ENCODE assay signal across 11 cellular contexts in genomic region chr3:463793-464192, GRCh38.
DNase-seq lines count a peak whose midpoint lies in the region; ATAC-seq and TF ChIP-seq lines count a peak whose summit lies in the region.
"Had no signal": no experiment of that assay in that cellular context is flagged by ENCODE, and none has a peak within 500 bp of the region (broad histone marks: within the 10 kb centered on the region; RNA-seq: fewer than 3 reads in every experiment).

No MANE protein-coding gene starts in this region.

- no peak overlapping the region for H3K27ac Mint-ChIP-seq in T-cell
- H3K27ac Mint-ChIP-seq: activated T-helper 1 cell treated with anti-CD3 and anti-CD28 coated beads, Interleukin-12 subunit alpha, Interleukin-12 subunit beta, Interleukin-2, Interleukin-4 antibody, amounts not matched to agents 30 ng/mL and 10 ng/mL and 1 ng/mL, durations not matched to agents 14 hours and 24 hours and 36 hours; naive thymus-derived CD4-positive, alpha-beta T cell had no signal

- no peak overlapping the region for H3K27ac ChIP-seq in A673 (ENCODE audit: low read depth, low read length, poor library complexity, severe bottlenecking)
- H3K27ac ChIP-seq in osteoblast (ENCODE audit: low read depth, low read length) = no peak overlapping the region

- H3K27me3 ChIP-seq in GM06990 (replicated peaks; ENCODE audit: control insufficient read depth, insufficient read depth, low read length) (no peaks in the 10 kb centered on the region), A673 (replicated peaks; ENCODE audit: insufficient read depth, low read depth, low read length, poor library complexity) (no peaks in the 10 kb centered on the region), osteoblast (ENCODE audit: insufficient read depth, low read length) (no peaks in the 10 kb centered on the region)

- H3K4me1 ChIP-seq in A673 (ENCODE audit: insufficient read depth, low read length, poor library complexity, severe bottlenecking) (peaks cover 32% of the 10 kb centered on the region), osteoblast (ENCODE audit: insufficient read depth, low read length) (no peaks in the 10 kb centered on the region)

- peak; percentile 99 for ATAC-seq in HG02623 (IDR thresholded peaks at IDR 0.05; ENCODE audit: unreplicated experiment)
- peak; percentile 97 for ATAC-seq in HG03432 (IDR thresholded peaks at IDR 0.05; ENCODE audit: unreplicated experiment)
- ATAC-seq in T-cell (replicated peaks in 1 of 4) = no peak
- ATAC-seq: naive thymus-derived CD4-positive, alpha-beta T cell had no signal

- DNase-seq in GM06990 (ENCODE audit: extremely low read depth, insufficient read length) (peak; percentile 13), GM19240 (ENCODE audit: insufficient read length, low spot score) (peak; percentile 11), A673 (ENCODE audit: low spot score) (no peak), T-cell (no peak), osteoblast (ENCODE audit: insufficient read length, low spot score, missing footprints) (no peak), NCI-H1694 (lab: John Stamatoyannopoulos, UW) (no peak)
- DNase-seq: DMS79; naive thymus-derived CD4-positive, alpha-beta T cell had no signal

- H3K4me1 Mint-ChIP-seq in T-cell = no peaks in the 10 kb centered on the region
- H3K4me1 Mint-ChIP-seq: naive thymus-derived CD4-positive, alpha-beta T cell had no signal

- no peaks in the 10 kb centered on the region for H3K27me3 Mint-ChIP-seq in T-cell
- H3K27me3 Mint-ChIP-seq: naive thymus-derived CD4-positive, alpha-beta T cell had no signal

- H3K9me3 Mint-ChIP-seq in T-cell = peaks cover 3 to 5% (median 4%) of the 10 kb centered on the region in 3 donors
- H3K9me3 Mint-ChIP-seq: activated T-helper 1 cell treated with anti-CD3 and anti-CD28 coated beads, Interleukin-12 subunit alpha, Interleukin-12 subunit beta, Interleukin-2, Interleukin-4 antibody, amounts not matched to agents 30 ng/mL and 10 ng/mL and 1 ng/mL, durations not matched to agents 14 hours and 24 hours and 36 hours had no signal

- H3K4me3 ChIP-seq in GM06990 (replicated peaks; ENCODE audit: low read depth, low read length) = peak overlapping the region; percentile 8
- H3K4me3 ChIP-seq in A673 (ENCODE audit: low read depth, low read length, poor library complexity, severe bottlenecking) = no peak overlapping the region
- no peak overlapping the region for H3K4me3 ChIP-seq in osteoblast (ENCODE audit: insufficient read depth, low read length)

- H3K4me2 ChIP-seq in osteoblast (ENCODE audit: insufficient read depth, low read length) = no peak overlapping the region

- no peaks in the 10 kb centered on the region for H3K36me3 Mint-ChIP-seq in T-cell
- H3K36me3 Mint-ChIP-seq: naive thymus-derived CD4-positive, alpha-beta T cell had no signal

- no peaks in the 10 kb centered on the region for H4K20me1 ChIP-seq in osteoblast (ENCODE audit: insufficient read depth, low read length)

- CTCF ChIA-PET in A673 (lab: Charles Lee) = no interaction called here
- CTCF ChIA-PET in T-cell (lab: Charles Lee) = no interaction called here

- POLR2A ChIA-PET in A673 (lab: Charles Lee; ENCODE audit: low non-redundant PET) (no interaction called here), T-cell (lab: Charles Lee) (no interaction called here)

- no peak for TF ChIP-seq CTCF in GM06990 (IDR thresholded peaks at IDR 0.05; ENCODE audit: insufficient read depth, low read length, poor library complexity, severe bottlenecking)
- TF ChIP-seq CTCF in A673 (conservative IDR thresholded peaks at IDR 0.05; ENCODE audit: low read depth, low read length) = no peak
- TF ChIP-seq CTCF in osteoblast (IDR thresholded peaks at IDR 0.05; ENCODE audit: extremely low read depth, low read depth, low read length) = no peak

- H2AFZ ChIP-seq in osteoblast (ENCODE audit: low read length) = no peak overlapping the region

- H3K36me3 ChIP-seq in GM06990 (ENCODE audit: control insufficient read depth, insufficient read depth, low read length) = no peaks in the 10 kb centered on the region
- H3K36me3 ChIP-seq in A673 (ENCODE audit: insufficient read depth, low read length, poor library complexity, severe bottlenecking) = no peaks in the 10 kb centered on the region
- no peaks in the 10 kb centered on the region for H3K36me3 ChIP-seq in osteoblast (ENCODE audit: insufficient read depth, low read length)

- H3K9me3 ChIP-seq in A673 (ENCODE audit: low read depth, low read length, poor library complexity, severe bottlenecking) (no peaks in the 10 kb centered on the region), osteoblast (ENCODE audit: low read depth, low read length) (peaks cover 2% of the 10 kb centered on the region)

- BruUV-seq in A673 (replicated peaks; lab: Mats Ljungman, UMichigan) = no TSS peak

- intact Hi-C loops in A673 (cut with micrococcal nuclease; ENCODE audit: unreplicated experiment) = no loop called here

- no peak overlapping the region for H3K4me3 Mint-ChIP-seq in T-cell
- H3K4me3 Mint-ChIP-seq: activated T-helper 1 cell treated with anti-CD3 and anti-CD28 coated beads, Interleukin-12 subunit alpha, Interleukin-12 subunit beta, Interleukin-2, Interleukin-4 antibody, amounts not matched to agents 30 ng/mL and 10 ng/mL and 1 ng/mL, durations not matched to agents 14 hours and 24 hours and 36 hours; naive thymus-derived CD4-positive, alpha-beta T cell had no signal

- no peaks in the 10 kb centered on the region for H3K79me2 ChIP-seq in osteoblast (ENCODE audit: insufficient read depth, low read length)

Comparison
In these comparisons a context has a peak if more than half of its experiments do, and no peak if none do; other contexts are left out.
1. DNase-seq: peak in GM06990 (single experiment) and GM19240 (single experiment); none in A673 (single experiment), T-cell (0 of 34), osteoblast (single experiment) and NCI-H1694 (single experiment).
2. ATAC-seq: peak in HG02623 (single experiment) and HG03432 (single experiment); none in T-cell (0 of 4).